23 cellular contexts compared by ENCODE assay signal in the genomic region with DNA sequence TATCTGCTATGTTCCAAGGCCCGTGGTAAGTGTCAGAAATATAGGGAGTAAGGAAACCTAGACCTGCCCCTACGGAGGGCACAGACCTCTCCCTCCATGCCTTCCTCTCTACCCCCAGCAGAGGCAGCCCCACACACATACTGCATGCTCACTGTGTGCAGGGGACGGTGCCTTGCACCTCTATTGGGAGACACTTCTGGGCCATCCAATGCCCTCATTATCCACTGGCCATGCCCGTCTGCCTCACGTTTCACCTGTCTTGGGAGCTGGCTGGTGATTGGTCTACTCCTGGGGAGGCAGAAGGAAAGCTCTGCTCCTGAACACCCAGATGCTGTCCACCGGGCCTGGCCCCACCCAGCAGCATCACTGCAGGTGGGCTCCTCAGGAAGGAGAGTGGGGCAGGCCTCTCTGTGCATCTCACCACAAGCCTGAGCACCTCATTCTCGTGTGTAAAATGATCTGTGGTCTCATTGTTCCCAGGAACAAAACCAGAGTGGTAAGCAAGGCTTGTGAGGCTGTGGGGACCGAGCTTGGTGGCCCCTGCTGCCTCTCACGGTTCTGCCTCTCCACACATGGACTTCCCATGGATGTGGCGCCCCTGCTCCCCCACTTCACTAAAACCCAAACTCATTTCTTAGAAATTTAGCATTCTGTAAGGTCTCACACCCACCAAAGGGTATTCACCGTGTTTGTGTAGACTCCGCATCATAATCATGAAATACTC.
A peak's percentile ranks its signal among the peaks of the same experiment; 100 is the strongest.
DNase-seq lines count a peak whose midpoint lies in the region; ATAC-seq, FAIRE-seq and TF ChIP-seq lines count a peak whose summit lies in the region.
"Had no signal": no experiment of that assay in that cellular context is flagged by ENCODE, and none has a peak within 500 bp of the region (broad histone marks: within the 10 kb centered on the region; RNA-seq: fewer than 3 reads in every experiment).

No MANE protein-coding gene starts in this region.

- H3K27me3 ChIP-seq in astrocyte (ENCODE audit: insufficient read depth, low read length) (peaks cover 4% of the 10 kb centered on the region), upper lobe of right lung (peaks cover 4% of the 10 kb centered on the region)
- H3K27me3 ChIP-seq: BE2C, SJSA1, thyroid gland had no signal

- peaks cover 27% of the 10 kb centered on the region for H3K27me3 Mint-ChIP-seq in astrocyte (ENCODE audit: low read depth, unreplicated experiment)
- H3K27me3 Mint-ChIP-seq in natural killer cell (ENCODE audit: low read depth in 2 of 2), result peaks cover 0 to 6% of the 10 kb centered on the region in 2 donors

- peaks cover 9% of the 10 kb centered on the region for H3K4me1 ChIP-seq in astrocyte (ENCODE audit: insufficient read depth, low read length)
- no peaks in the 10 kb centered on the region for H3K4me1 ChIP-seq in upper lobe of right lung
- H3K4me1 ChIP-seq: BE2C, thyroid gland had no signal

- H3K36me3 Mint-ChIP-seq in astrocyte (ENCODE audit: low read depth, unreplicated experiment) (no peaks in the 10 kb centered on the region), natural killer cell (no peaks in the 10 kb centered on the region)
- H3K36me3 Mint-ChIP-seq: activated naive CD4-positive, alpha-beta T cell treated with anti-CD3 and anti-CD28 coated beads, Interleukin-2, amount 50 U/mL, for 72 hours; brain had no signal

- no peak overlapping the region for H3K4me2 ChIP-seq in astrocyte (ENCODE audit: low read length)

- H3K9me3 Mint-ChIP-seq in astrocyte (ENCODE audit: unreplicated experiment) (peaks cover 3% of the 10 kb centered on the region), natural killer cell (no peaks in the 10 kb centered on the region)
- H3K9me3 Mint-ChIP-seq: activated naive CD4-positive, alpha-beta T cell treated with anti-CD3 and anti-CD28 coated beads, Interleukin-2, amount 50 U/mL, for 72 hours had no signal

- peaks cover 10% of the 10 kb centered on the region for H3K4me1 Mint-ChIP-seq in astrocyte (ENCODE audit: low read depth, unreplicated experiment)
- H3K4me1 Mint-ChIP-seq in natural killer cell, result no peaks in the 10 kb centered on the region

- FAIRE-seq in astrocyte (lab: Jason Lieb, UNC), result no peak

- H3K36me3 ChIP-seq in astrocyte (ENCODE audit: insufficient read depth, low read length) (no peaks in the 10 kb centered on the region), upper lobe of right lung (no peaks in the 10 kb centered on the region)
- H3K36me3 ChIP-seq: BE2C, SJSA1, thyroid gland, WERI-Rb-1 had no signal

- H2AFZ ChIP-seq in astrocyte (ENCODE audit: low read depth, low read length), result no peak overlapping the region

- H3K4me3 ChIP-seq in astrocyte (ENCODE audit: insufficient read depth, low read depth, low read length), result peak overlapping the region; percentile 5
- no peak overlapping the region for H3K4me3 ChIP-seq in upper lobe of right lung
- H3K4me3 ChIP-seq: SJSA1, thyroid gland had no signal

- H3K9ac ChIP-seq in astrocyte (ENCODE audit: low read length), result no peak overlapping the region

- H3K4me3 Mint-ChIP-seq in astrocyte (ENCODE audit: unreplicated experiment) (no peak overlapping the region), natural killer cell (no peak overlapping the region)
- H3K4me3 Mint-ChIP-seq: brain had no signal

- DNase-seq in activated CD8-positive, alpha-beta memory T cell treated with anti-CD3 and anti-CD28 coated beads for 24 hours, result peak; percentile 38
- DNase-seq in activated CD8-positive, alpha-beta memory T cell treated with anti-CD3 and anti-CD28 coated beads, Interleukin-2, amount 50 U/mL, for 4 hours, result no peak
- DNase-seq in astrocyte (ENCODE audit: low read depth), result no peak
- DNase-seq in natural killer cell, result peak; percentile 4
- DNase-seq in upper lobe of right lung, result peak; percentile 42
- no peak for DNase-seq in dermis blood vessel endothelial cell
- no peak for DNase-seq in SKM-1 treated with dmso at 0.1 percent for 144 hours (lab: John Stamatoyannopoulos, UW; ENCODE audit: unreplicated experiment)
- DNase-seq in T-helper 1 cell, result no peak
- DNase-seq: activated CD4-positive, alpha-beta T cell treated with anti-CD3 and anti-CD28 coated beads, Interleukin-2, amount 50 U/mL, for 4 hours; activated T-cell treated with anti-CD3 and anti-CD28 coated beads, Interleukin-2, amount 50 U/mL, for 48 hours; BE2C; Calu3; foreskin melanocyte; midbrain; NCI-H774; T-helper 2 cell; thyroid gland; WERI-Rb-1 had no signal

- H4K20me1 ChIP-seq in astrocyte (ENCODE audit: insufficient read depth, low read length), result no peaks in the 10 kb centered on the region

- no peak overlapping the region for H3K27ac ChIP-seq in astrocyte (ENCODE audit: low read depth, low read length)
- no peak overlapping the region for H3K27ac ChIP-seq in upper lobe of right lung
- H3K27ac ChIP-seq: 22Rv1, SJSA1, thyroid gland, WERI-Rb-1 had no signal

- no peak overlapping the region for H3K27ac Mint-ChIP-seq in astrocyte (ENCODE audit: unreplicated experiment)
- H3K27ac Mint-ChIP-seq in natural killer cell, result no peak overlapping the region
- H3K27ac Mint-ChIP-seq: activated naive CD4-positive, alpha-beta T cell treated with anti-CD3 and anti-CD28 coated beads, Interleukin-2, amount 50 U/mL, for 72 hours had no signal

- TF ChIP-seq CTCF in astrocyte (IDR thresholded peaks at IDR 0.05; ENCODE audit: insufficient read depth, low read depth, low read length), result no peak
- TF ChIP-seq CTCF in natural killer cell (IDR thresholded peaks at IDR 0.05), result no peak
- TF ChIP-seq CTCF in upper lobe of right lung (IDR thresholded peaks at IDR 0.05), result no peak

- ATAC-seq in natural killer cell, result no peak
- ATAC-seq in upper lobe of right lung, result peak; percentile 36
- ATAC-seq: activated naive CD4-positive, alpha-beta T cell treated with anti-CD3 and anti-CD28 coated beads, Interleukin-2, amount 50 U/mL, for 72 hours; Panc1 had no signal

- intact Hi-C loops in natural killer cell (cut with micrococcal nuclease), result no loop called here
- intact Hi-C loops in upper lobe of right lung (cut with DNase I), result no loop called here

- H3K9me3 ChIP-seq in astrocyte (ENCODE audit: insufficient read depth, low read depth, low read length) (no peaks in the 10 kb centered on the region), upper lobe of right lung (no peaks in the 10 kb centered on the region)
- H3K9me3 ChIP-seq: BE2C, SJSA1, thyroid gland had no signal

- H3K79me2 ChIP-seq in astrocyte (ENCODE audit: insufficient read depth, low read length), result no peaks in the 10 kb centered on the region

Comparison
In these comparisons a context has a peak if more than half of its experiments do, and no peak if none do; other contexts are left out.
1. DNase-seq: peak in activated CD8-positive, alpha-beta memory T cell treated with anti-CD3 and anti-CD28 coated beads for 24 hours (single experiment), natural killer cell (single experiment) and upper lobe of right lung (single experiment); none in activated CD8-positive, alpha-beta memory T cell treated with anti-CD3 and anti-CD28 coated beads, Interleukin-2, amount 50 U/mL, for 4 hours (single experiment), astrocyte (single experiment), dermis blood vessel endothelial cell (single experiment), SKM-1 treated with dmso at 0.1 percent for 144 hours (single experiment) and T-helper 1 cell (0 of 5).